8 cellular contexts compared by ENCODE assay signal in the genomic region with DNA sequence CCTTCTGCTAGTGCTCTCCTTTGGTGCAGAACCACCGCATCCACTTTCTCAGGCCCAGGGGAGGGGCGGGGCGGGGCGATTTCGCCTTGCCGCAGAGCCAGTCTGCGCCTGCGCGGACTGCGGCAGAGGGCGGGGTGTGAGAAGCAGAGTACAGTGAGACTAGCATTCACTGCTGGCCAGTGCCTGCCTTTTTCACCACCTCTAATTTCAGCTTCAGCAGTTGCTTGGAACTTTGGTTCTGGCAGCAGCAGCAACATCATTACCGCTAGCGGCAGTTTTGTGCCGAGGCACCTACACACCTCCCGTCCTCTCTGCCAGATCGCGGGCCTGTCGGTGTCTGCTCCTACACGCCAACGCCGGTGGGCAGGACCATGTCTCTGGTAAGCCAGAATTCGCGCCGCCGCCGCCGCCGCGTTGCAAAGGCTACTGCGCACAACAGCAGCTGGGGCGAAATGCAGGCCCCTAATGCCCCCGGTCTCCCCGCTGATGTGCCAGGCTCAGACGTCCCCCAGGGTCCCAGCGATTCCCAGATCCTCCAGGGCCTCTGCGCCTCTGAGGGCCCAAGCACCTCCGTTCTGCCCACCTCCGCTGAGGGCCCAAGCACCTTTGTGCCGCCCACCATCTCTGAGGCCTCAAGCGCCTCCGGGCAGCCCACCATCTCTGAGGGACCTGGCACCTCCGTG. TPM values are rescaled to one million over a fixed set of nuclear protein-coding genes. Genes with fewer than 3 reads are reported as not detected.
A peak's percentile ranks its signal among the peaks of the same experiment; 100 is the strongest.
DNase-seq lines count a peak whose midpoint lies in the region; ATAC-seq and TF ChIP-seq lines count a peak whose summit lies in the region.

A gene with protein sequence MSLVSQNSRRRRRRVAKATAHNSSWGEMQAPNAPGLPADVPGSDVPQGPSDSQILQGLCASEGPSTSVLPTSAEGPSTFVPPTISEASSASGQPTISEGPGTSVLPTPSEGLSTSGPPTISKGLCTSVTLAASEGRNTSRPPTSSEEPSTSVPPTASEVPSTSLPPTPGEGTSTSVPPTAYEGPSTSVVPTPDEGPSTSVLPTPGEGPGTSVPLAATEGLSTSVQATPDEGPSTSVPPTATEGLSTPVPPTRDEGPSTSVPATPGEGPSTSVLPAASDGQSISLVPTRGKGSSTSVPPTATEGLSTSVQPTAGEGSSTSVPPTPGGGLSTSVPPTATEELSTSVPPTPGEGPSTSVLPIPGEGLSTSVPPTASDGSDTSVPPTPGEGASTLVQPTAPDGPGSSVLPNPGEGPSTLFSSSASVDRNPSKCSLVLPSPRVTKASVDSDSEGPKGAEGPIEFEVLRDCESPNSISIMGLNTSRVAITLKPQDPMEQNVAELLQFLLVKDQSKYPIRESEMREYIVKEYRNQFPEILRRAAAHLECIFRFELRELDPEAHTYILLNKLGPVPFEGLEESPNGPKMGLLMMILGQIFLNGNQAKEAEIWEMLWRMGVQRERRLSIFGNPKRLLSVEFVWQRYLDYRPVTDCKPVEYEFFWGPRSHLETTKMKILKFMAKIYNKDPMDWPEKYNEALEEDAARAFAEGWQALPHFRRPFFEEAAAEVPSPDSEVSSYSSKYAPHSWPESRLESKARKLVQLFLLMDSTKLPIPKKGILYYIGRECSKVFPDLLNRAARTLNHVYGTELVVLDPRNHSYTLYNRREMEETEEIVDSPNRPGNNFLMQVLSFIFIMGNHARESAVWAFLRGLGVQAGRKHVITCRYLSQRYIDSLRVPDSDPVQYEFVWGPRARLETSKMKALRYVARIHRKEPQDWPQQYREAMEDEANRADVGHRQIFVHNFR (plus strand): TSS at position 151 of the 683 bp plus-strand sequence. CDS start 221 bp downstream, at position 372.

- ATAC-seq in GM19023 (IDR thresholded peaks at IDR 0.05; ENCODE audit: unreplicated experiment) (peak; percentile 90), HG03175 (IDR thresholded peaks at IDR 0.05; ENCODE audit: unreplicated experiment) (peak; percentile 95), mucosa of descending colon (peak; percentile 95)

- TF ChIP-seq CTCF in AG04449 (IDR thresholded peaks at IDR 0.05; ENCODE audit: insufficient read depth, low read length, missing control alignments) (no peak), epithelial cell of esophagus (IDR thresholded peaks at IDR 0.05; ENCODE audit: insufficient read depth, low read depth, low read length, missing control alignments) (no peak), mucosa of descending colon (IDR thresholded peaks at IDR 0.05) (no peak)

- CTCF ChIA-PET in AG04449 (lab: Yijun Ruan, JAX): interaction anchor here (1.0 kb wide), 1 partner anchor 27 kb away, joined by 3 read pairs; no protein-coding TSS in a partner anchor

- intact Hi-C loops in mucosa of descending colon (cut with DNase I, micrococcal nuclease): no loop called here

- DNase-seq in AG04449 (ENCODE audit: low read depth, low spot score): no peak
- DNase-seq in NCI-H524 treated with DMSO at 0.1 percent for 48 hours (lab: John Stamatoyannopoulos, UW): peak; percentile 1
- peak; percentile 71 for DNase-seq in activated T-cell treated with anti-CD3 and anti-CD28 coated beads for 1 hour (ENCODE audit: low read depth)
- DNase-seq in epithelial cell of esophagus (ENCODE audit: low read depth): peak; percentile 63
- peak; percentile 78 to 87 (median 79) for DNase-seq in mucosa of descending colon
- DNase-seq in stimulated activated CD8-positive, alpha-beta memory T cell treated with anti-CD3 and anti-CD28 coated beads, Interleukin-4, amount 100 ng/mL, for 1 hour (ENCODE audit: low read depth in 2 of 2, low spot score in 1 of 2): peak; percentile 59 to 61

- POLR2A ChIA-PET in AG04449 (lab: Yijun Ruan, JAX): no interaction called here

- H3K4me1 ChIP-seq in mucosa of descending colon (ENCODE audit: low read depth): no peaks in the 10 kb centered on the region

- H3K4me3 ChIP-seq in AG04449 (ENCODE audit: low read depth, low read length) (peak within 1 kb of the TSS; percentile 66), epithelial cell of esophagus (ENCODE audit: low read length) (peak within 1 kb of the TSS; percentile 55), mucosa of descending colon (peak within 1 kb of the TSS; percentile 22)

- no peaks in the 10 kb centered on the region for H3K9me3 ChIP-seq in mucosa of descending colon

- no peaks in the 10 kb centered on the region for H3K36me3 ChIP-seq in mucosa of descending colon (ENCODE audit: low read depth)

RNA-seq across cellular contexts. Expression of the gene that starts here (rescaled TPM):
- total RNA-seq in mucosa of descending colon: 1 to 10 TPM in 1 of 3 donors, under 1 TPM in 2; 0.32 to 3.9 (median 0.77) TPM
